In the genomic region with DNA sequence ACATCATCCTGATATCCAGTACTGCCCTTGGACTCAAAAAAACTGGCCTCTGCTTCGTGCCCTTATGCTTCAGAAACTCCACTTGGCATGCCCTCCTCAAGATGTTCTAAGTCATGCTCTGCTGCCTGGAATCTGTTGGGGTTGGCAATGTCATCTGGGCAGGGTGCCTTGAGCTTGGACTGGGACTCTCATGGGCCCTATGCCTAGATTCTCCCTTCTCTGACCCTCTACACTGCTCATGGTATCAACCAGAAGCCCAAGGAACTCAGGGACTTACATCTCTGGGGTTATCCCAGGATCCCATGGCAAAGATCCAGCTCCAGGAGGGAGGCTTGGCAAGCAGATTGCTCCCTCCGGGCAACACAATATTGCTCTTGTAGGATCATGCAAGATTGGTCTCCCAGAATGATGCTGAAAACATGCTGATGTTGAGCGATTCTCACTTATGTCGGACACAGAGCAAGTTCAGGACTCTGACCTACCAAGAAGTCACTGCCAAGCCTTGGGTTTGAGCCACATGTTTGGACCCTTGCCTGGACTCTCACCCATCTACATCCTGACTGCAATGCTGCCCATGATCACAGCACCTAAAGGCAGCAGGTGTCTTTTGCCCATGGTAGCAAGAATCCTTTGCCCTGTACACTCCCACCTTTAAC, we compare ENCODE assay signal across 24 cellular contexts.
DNase-seq lines count a peak whose midpoint lies in the region; ATAC-seq lines count a peak whose summit lies in the region.
"Had no signal": no experiment of that assay in that cellular context is flagged by ENCODE, and none has a peak within 500 bp of the region (broad histone marks: within the 10 kb centered on the region; RNA-seq: fewer than 3 reads in every experiment).

No MANE protein-coding gene starts in this region.

- no peak overlapping the region for H4K8ac ChIP-seq in neuronal stem cell (ENCODE audit: low read depth, low read length)

- peaks cover 2% of the 10 kb centered on the region for H3K27me3 Mint-ChIP-seq in activated naive CD4-positive, alpha-beta T cell treated with anti-CD3 and anti-CD28 coated beads for 36 hours (ENCODE audit: low read depth)

- H2AK5ac ChIP-seq in neuronal stem cell (ENCODE audit: low read depth, low read length) = no peak overlapping the region

- H3K4me2 ChIP-seq in neuronal stem cell (ENCODE audit: insufficient read depth, low read length, poor library complexity, severe bottlenecking) = no peak overlapping the region

- no peak overlapping the region for H4K91ac ChIP-seq in neuronal stem cell (ENCODE audit: low read depth, low read length, poor library complexity)

- H2BK5ac ChIP-seq in neuronal stem cell (ENCODE audit: low read length) = no peak overlapping the region

- H2BK120ac ChIP-seq in neuronal stem cell (ENCODE audit: low read depth, low read length) = no peak overlapping the region

- H3K27ac Mint-ChIP-seq in activated naive CD4-positive, alpha-beta T cell treated with anti-CD3 and anti-CD28 coated beads for 36 hours = no peak overlapping the region
- H3K27ac Mint-ChIP-seq in stimulated activated effector memory CD8-positive, alpha-beta T cell treated with anti-CD3 and anti-CD28 coated beads, Interleukin-12 subunit alpha, Interleukin-12 subunit beta, amount 100 ng/mL, for 72 hours = no peak overlapping the region
- H3K27ac Mint-ChIP-seq: B cell; CD8-positive, alpha-beta T cell; effector memory CD8-positive, alpha-beta T cell; memory B cell had no signal

- peak; percentile 67 for ATAC-seq in left ventricle myocardium superior
- ATAC-seq in stimulated activated effector memory CD8-positive, alpha-beta T cell treated with anti-CD3 and anti-CD28 coated beads, Interleukin-12 subunit alpha, Interleukin-12 subunit beta, amount 100 ng/mL, for 72 hours = no peak
- ATAC-seq: CD8-positive, alpha-beta T cell; effector memory CD8-positive, alpha-beta T cell; PC-3; stimulated activated naive CD8-positive, alpha-beta T cell treated with anti-CD3 and anti-CD28 coated beads, Interleukin-15, Interleukin-2, amounts not matched to agents 100 U/mL and 50 U/mL, for 24 hours had no signal

- CTCF ChIA-PET in activated naive CD4-positive, alpha-beta T cell treated with anti-CD3 and anti-CD28 coated beads for 36 hours (lab: Charles Lee) = no interaction called here

- no peaks in the 10 kb centered on the region for H3K9me3 Mint-ChIP-seq in activated naive CD4-positive, alpha-beta T cell treated with anti-CD3 and anti-CD28 coated beads for 36 hours
- no peaks in the 10 kb centered on the region for H3K9me3 Mint-ChIP-seq in stimulated activated effector memory CD8-positive, alpha-beta T cell treated with anti-CD3 and anti-CD28 coated beads, Interleukin-12 subunit alpha, Interleukin-12 subunit beta, amount 100 ng/mL, for 72 hours
- H3K9me3 Mint-ChIP-seq: CD8-positive, alpha-beta T cell; effector memory CD8-positive, alpha-beta T cell; memory B cell had no signal

- H3K18ac ChIP-seq in neuronal stem cell (ENCODE audit: low read length) = no peak overlapping the region

- H3K4me3 Mint-ChIP-seq in activated naive CD4-positive, alpha-beta T cell treated with anti-CD3 and anti-CD28 coated beads for 36 hours = no peak overlapping the region
- no peak overlapping the region for H3K4me3 Mint-ChIP-seq in stimulated activated effector memory CD8-positive, alpha-beta T cell treated with anti-CD3 and anti-CD28 coated beads, Interleukin-12 subunit alpha, Interleukin-12 subunit beta, amount 100 ng/mL, for 72 hours
- H3K4me3 Mint-ChIP-seq: B cell; brain; CD8-positive, alpha-beta T cell; effector memory CD8-positive, alpha-beta T cell; memory B cell had no signal

- no peak overlapping the region for H3K14ac ChIP-seq in neuronal stem cell (ENCODE audit: low read length)

- H3K27me3 ChIP-seq in neuronal stem cell (ENCODE audit: control insufficient read depth in 3 of 3, insufficient read depth in 3 of 3, low read depth in 1 of 3, low read length in 3 of 3) = no peaks in the 10 kb centered on the region
- H3K27me3 ChIP-seq: sigmoid colon had no signal

- peaks cover under 1% of the 10 kb centered on the region for H3K36me3 Mint-ChIP-seq in activated naive CD4-positive, alpha-beta T cell treated with anti-CD3 and anti-CD28 coated beads for 36 hours (ENCODE audit: low read depth)
- no peaks in the 10 kb centered on the region for H3K36me3 Mint-ChIP-seq in stimulated activated effector memory CD8-positive, alpha-beta T cell treated with anti-CD3 and anti-CD28 coated beads, Interleukin-12 subunit alpha, Interleukin-12 subunit beta, amount 100 ng/mL, for 72 hours
- H3K36me3 Mint-ChIP-seq: brain; CD8-positive, alpha-beta T cell; memory B cell had no signal

- peak overlapping the region; percentile 85 for H3K4ac ChIP-seq in neuronal stem cell (ENCODE audit: low read length)

- no peak overlapping the region for H2AFZ ChIP-seq in neuronal stem cell (ENCODE audit: low read length)

- H3K23ac ChIP-seq in neuronal stem cell (ENCODE audit: low read depth, low read length, poor library complexity) = peak overlapping the region; percentile 47

- no peaks in the 10 kb centered on the region for H3K79me1 ChIP-seq in neuronal stem cell (ENCODE audit: low read depth, low read length)

- intact Hi-C loops in left ventricle myocardium superior (cut with micrococcal nuclease) = no loop called here
- intact Hi-C loops in cardiac septum (cut with DNase I) = no loop called here
- intact Hi-C loops in activated naive CD4-positive, alpha-beta T cell treated with anti-CD3 and anti-CD28 coated beads for 36 hours (cut with micrococcal nuclease) = no loop called here

- DNase-seq in left ventricle myocardium superior = no peak
- DNase-seq in cardiac septum (ENCODE audit: low spot score) = no peak
- DNase-seq in brain pericyte (ENCODE audit: low read depth, low spot score) = peak; percentile 33
- no peak for DNase-seq in neuronal stem cell (ENCODE audit: low spot score)
- no peak for DNase-seq in activated naive CD4-positive, alpha-beta T cell treated with anti-CD3 and anti-CD28 coated beads for 36 hours
- no peak for DNase-seq in DMS114 treated with DMSO at 0.1 percent for 48 hours (lab: John Stamatoyannopoulos, UW; ENCODE audit: unreplicated experiment)
- DNase-seq in stimulated activated effector memory CD8-positive, alpha-beta T cell treated with anti-CD3 and anti-CD28 coated beads, Interleukin-12 subunit alpha, Interleukin-12 subunit beta, amount 100 ng/mL, for 72 hours (ENCODE audit: low spot score in 2 of 2) = no peak
- DNase-seq: activated CD4-positive, alpha-beta T cell treated with anti-CD3 and anti-CD28 coated beads for 4 hours; activated CD8-positive, alpha-beta memory T cell treated with anti-CD3 and anti-CD28 coated beads for 24 hours; activated gamma-delta T cell treated with Interleukin-2 at 50 U/mL for 16 hours; CD8-positive, alpha-beta T cell; effector memory CD8-positive, alpha-beta T cell; foreskin melanocyte; NCI-H1105; NCI-H2081; PC-3; SIG-M5; sigmoid colon; stimulated activated naive CD8-positive, alpha-beta T cell treated with anti-CD3 and anti-CD28 coated beads, Interleukin-15, Interleukin-2, amounts not matched to agents 100 U/mL and 50 U/mL, for 24 hours had no signal

- no peak overlapping the region for H3K9ac ChIP-seq in neuronal stem cell (ENCODE audit: low read depth, low read length, poor library complexity)

- no peak overlapping the region for H2BK12ac ChIP-seq in neuronal stem cell (ENCODE audit: low read length)

- no peaks in the 10 kb centered on the region for H3K36me3 ChIP-seq in neuronal stem cell (replicated peaks in 1 of 2; ENCODE audit: control insufficient read depth in 2 of 2, insufficient read depth in 2 of 2, low read length in 2 of 2)
- H3K36me3 ChIP-seq: sigmoid colon, thoracic aorta had no signal

- WGBS in neuronal stem cell (ENCODE audit: extremely low coverage in 2 of 2, insufficient read length in 2 of 2, insufficient replicate concordance in 1 of 2), 2 donors = no CpG with 5 or more reads among the region's 4 CpGs

- no peaks in the 10 kb centered on the region for H3K9me3 ChIP-seq in neuronal stem cell (replicated peaks in 1 of 2; ENCODE audit: control insufficient read depth in 2 of 2, insufficient read depth in 1 of 2, low read depth in 1 of 2, low read length in 2 of 2)
- H3K9me3 ChIP-seq: sigmoid colon, thoracic aorta had no signal

- no peak overlapping the region for H3K27ac ChIP-seq in neuronal stem cell (replicated peaks; ENCODE audit: low read length)
- H3K27ac ChIP-seq: coronary artery, thoracic aorta had no signal

- H2BK15ac ChIP-seq in neuronal stem cell (ENCODE audit: low read length) = no peak overlapping the region

- no peaks in the 10 kb centered on the region for H3K4me1 Mint-ChIP-seq in activated naive CD4-positive, alpha-beta T cell treated with anti-CD3 and anti-CD28 coated beads for 36 hours (ENCODE audit: low read depth)
- H3K4me1 Mint-ChIP-seq in stimulated activated effector memory CD8-positive, alpha-beta T cell treated with anti-CD3 and anti-CD28 coated beads, Interleukin-12 subunit alpha, Interleukin-12 subunit beta, amount 100 ng/mL, for 72 hours = no peaks in the 10 kb centered on the region
- H3K4me1 Mint-ChIP-seq: B cell, memory B cell had no signal

- H3K4me1 ChIP-seq in neuronal stem cell (ENCODE audit: control insufficient read depth in 2 of 2, insufficient read depth in 1 of 2, low read depth in 1 of 2, low read length in 2 of 2) = peaks cover 0 to 2% of the 10 kb centered on the region in 2 donors

- no peak overlapping the region for H3K4me3 ChIP-seq in neuronal stem cell (ENCODE audit: low read length in 2 of 2)
- H3K4me3 ChIP-seq: coronary artery, sigmoid colon, thoracic aorta had no signal
